ENCODE assay signal across 12 cellular contexts in genomic region chr20:43558412-43559146, GRCh38. TPM values are rescaled to one million over a fixed set of nuclear protein-coding genes. Genes with fewer than 3 reads are reported as not detected.
A peak's percentile ranks its signal among the peaks of the same experiment; 100 is the strongest.
DNase-seq lines count a peak whose midpoint lies in the region; ATAC-seq and TF ChIP-seq lines count a peak whose summit lies in the region.
"Had no signal": no experiment of that assay in that cellular context is flagged by ENCODE, and none has a peak within 500 bp of the region (broad histone marks: within the 10 kb centered on the region; RNA-seq: fewer than 3 reads in every experiment).

Gene SGK2, plus strand, starts transcription at chr20:43559027. Its CDS starts 7,469 bp downstream, at chr20:43566496.

- H3K4me3 ChIP-seq in Panc1 (ENCODE audit: low read depth in 2 of 2, low read length in 2 of 2): no peak within 1 kb of the TSS
- H3K4me3 ChIP-seq in fibroblast of mammary gland (ENCODE audit: control insufficient read depth, low read depth, low read length): no peak within 1 kb of the TSS

- peak within 1 kb of the TSS; percentile 96 to 99 (median 98) for H3K27ac Mint-ChIP-seq in nephron
- H3K27ac Mint-ChIP-seq: memory B cell had no signal

- CTCF ChIA-PET in Panc1 (lab: Charles Lee): interaction anchor here (0.6 to 0.8 kb wide), 3 partner anchors 55 to 167 kb away, joined by 3 to 8 read pairs (median 3); no protein-coding TSS in a partner anchor

- no peaks in the 10 kb centered on the region for H3K9me3 ChIP-seq in Panc1 (ENCODE audit: control insufficient read depth, insufficient read depth, low read depth, low read length)

- H3K4me1 ChIP-seq in Panc1 (ENCODE audit: control insufficient read depth, insufficient read depth, low read length): 0 out of 2 replicates have a peak, but pooled peaks cover 5% of the 10 kb centered on the region

- peak within 1 kb of the TSS; percentile 33 to 69 (median 52) for H3K4me3 Mint-ChIP-seq in nephron
- H3K4me3 Mint-ChIP-seq: memory B cell had no signal

- no peak within 1 kb of the TSS for H3K27ac ChIP-seq in Panc1 (ENCODE audit: low read length)
- H3K27ac ChIP-seq: epithelial cell of prostate had no signal

- peaks cover 15% of the 10 kb centered on the region for H3K4me1 Mint-ChIP-seq in nephron

- in situ Hi-C loops in Panc1 (cut with HindIII; ENCODE audit: low pct_unique_long_range_greater_than_20kb, low sequenced_read_pairs): no loop called here

- H3K36me3 Mint-ChIP-seq in nephron (ENCODE audit: low read depth): no peaks in the 10 kb centered on the region
- H3K36me3 Mint-ChIP-seq: memory B cell had no signal

- no peaks in the 10 kb centered on the region for H3K27me3 ChIP-seq in Panc1 (ENCODE audit: control insufficient read depth, insufficient read depth, low read length)

- no peaks in the 10 kb centered on the region for H3K36me3 ChIP-seq in Panc1 (ENCODE audit: control insufficient read depth, insufficient read depth, low read length)

- POLR2A ChIA-PET in Panc1 (lab: Charles Lee): no interaction called here

- ATAC-seq in Panc1 (peak; percentile 74), HG03565 (IDR thresholded peaks at IDR 0.05; ENCODE audit: unreplicated experiment) (no peak)

- no TSS peak for BruUV-seq in Panc1 (replicated peaks; lab: Mats Ljungman, UMichigan)

- intact Hi-C loops in Panc1 (cut with micrococcal nuclease; ENCODE audit: unreplicated experiment): no loop called here

- H3K9me3 Mint-ChIP-seq in nephron: no peaks in the 10 kb centered on the region
- H3K9me3 Mint-ChIP-seq: memory B cell had no signal

- DNase-seq in COLO668 (lab: John Stamatoyannopoulos, UW; ENCODE audit: unreplicated experiment) (peak; percentile 72), Panc1 (ENCODE audit: low read depth, low spot score) (no peak), fibroblast of mammary gland (ENCODE audit: low read depth) (peak; percentile 63), 8988T (no peak), NK-92 (lab: John Stamatoyannopoulos, UW; ENCODE audit: unreplicated experiment) (no peak)
- no peak for DNase-seq in stimulated activated CD4-positive, alpha-beta T cell treated with anti-CD3 and anti-CD28 coated beads, Interleukin-1b, Interleukin-23, amount 100 ng/mL, for 48 hours
- DNase-seq: activated gamma-delta T cell, NCI-H510A had no signal

- TF ChIP-seq CTCF in Panc1 (IDR thresholded peaks at IDR 0.05): no peak
- no peak for TF ChIP-seq CTCF in fibroblast of mammary gland (conservative IDR thresholded peaks at IDR 0.05; ENCODE audit: control insufficient read depth, insufficient read depth, low read depth, low read length)
- TF ChIP-seq CTCF in nephron (IDR thresholded peaks at IDR 0.05; ENCODE audit: unreplicated experiment in 3 of 3): no peak

- peaks cover 5% of the 10 kb centered on the region for H3K27me3 Mint-ChIP-seq in nephron (ENCODE audit: low read depth)
- H3K27me3 Mint-ChIP-seq: memory B cell had no signal

RNA-seq across cellular contexts. Expression of gene SGK2, which starts in this region (rescaled TPM):
- total RNA-seq in Panc1 (2021; ENCODE audit: unreplicated experiment): 0.90 TPM
- 1.2 TPM for polyA plus RNA-seq in Panc1 (2012; ENCODE audit: insufficient read length)

Comparison
In these comparisons a context has a peak if more than half of its experiments do, and no peak if none do; other contexts are left out.
1. DNase-seq: peak in COLO668 (single experiment) and fibroblast of mammary gland (single experiment); none in Panc1 (single experiment), stimulated activated CD4-positive, alpha-beta T cell treated with anti-CD3 and anti-CD28 coated beads, Interleukin-1b, Interleukin-23, amount 100 ng/mL, for 48 hours (single experiment), 8988T (single experiment) and NK-92 (single experiment).